ENCODE assay signal across 26 cellular contexts in the genomic region with DNA sequence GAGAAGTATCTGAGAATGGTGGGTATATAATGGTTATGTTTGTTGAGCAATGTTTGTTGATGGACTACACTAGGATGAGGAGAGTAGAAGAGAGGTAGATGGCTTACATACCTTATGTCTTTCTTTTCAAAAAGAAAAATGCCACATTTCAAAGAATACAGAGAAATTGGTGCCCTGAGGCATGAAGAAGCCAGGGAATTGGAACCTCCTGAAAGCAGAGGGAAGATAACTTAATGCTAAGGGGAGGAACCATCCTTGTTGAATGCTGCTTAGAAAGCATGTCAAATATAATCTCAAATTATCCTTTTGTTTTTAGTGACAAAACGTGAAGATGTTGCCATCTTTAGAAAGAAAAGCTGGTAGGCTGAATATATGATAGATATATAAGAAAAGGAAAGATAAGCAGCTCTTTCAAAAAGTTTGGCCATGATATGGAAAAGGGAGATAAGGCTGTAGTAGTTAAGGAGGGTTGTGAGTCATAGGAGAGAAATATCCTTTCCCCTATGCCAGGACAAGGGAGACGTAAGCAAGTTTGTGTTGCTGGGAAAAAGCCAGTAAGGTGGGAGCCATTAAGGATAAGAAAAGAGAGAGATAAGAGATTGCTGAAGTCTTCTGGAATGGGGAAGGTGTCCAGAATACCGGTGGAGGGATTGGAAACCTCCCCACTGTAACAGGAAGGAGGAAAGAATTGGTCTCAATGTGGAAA.
DNase-seq lines count a peak whose midpoint lies in the region; ATAC-seq and TF ChIP-seq lines count a peak whose summit lies in the region.
"Had no signal": no experiment of that assay in that cellular context is flagged by ENCODE, and none has a peak within 500 bp of the region (broad histone marks: within the 10 kb centered on the region; RNA-seq: fewer than 3 reads in every experiment).

No MANE protein-coding gene starts in this region.

- H3K36me3 Mint-ChIP-seq in GM23338 (ENCODE audit: low read depth): no peaks in the 10 kb centered on the region
- H3K36me3 Mint-ChIP-seq: activated CD4-positive, alpha-beta memory T cell treated with anti-CD3 and anti-CD28 coated beads for 36 hours; activated naive CD4-positive, alpha-beta T cell treated with anti-CD3 and anti-CD28 coated beads, Interleukin-2, amount 10 ng/mL, durations not matched to agents 7 days and 5 days; naive thymus-derived CD4-positive, alpha-beta T cell had no signal

- no peak overlapping the region for H3K27ac Mint-ChIP-seq in GM23338
- H3K27ac Mint-ChIP-seq: activated CD4-positive, alpha-beta memory T cell treated with anti-CD3 and anti-CD28 coated beads for 36 hours; activated naive CD4-positive, alpha-beta T cell treated with anti-CD3 and anti-CD28 coated beads, Interleukin-2, amount 10 ng/mL, durations not matched to agents 7 days and 5 days; naive thymus-derived CD4-positive, alpha-beta T cell; T-helper 2 cell treated with Interferon-gamma antibody and Interleukin-4, amounts not matched to agents 5 μg/mL and 100 μg/mL, for 36 hours had no signal

- peaks cover 6% of the 10 kb centered on the region for H3K4me1 Mint-ChIP-seq in GM23338
- H3K4me1 Mint-ChIP-seq: activated naive CD4-positive, alpha-beta T cell treated with anti-CD3 and anti-CD28 coated beads, Interleukin-2, amount 10 ng/mL, durations not matched to agents 7 days and 5 days; naive thymus-derived CD4-positive, alpha-beta T cell had no signal

- no peaks in the 10 kb centered on the region for H3K27me3 Mint-ChIP-seq in GM23338 (ENCODE audit: insufficient read depth, low read depth, poor library complexity)

- in situ Hi-C loops in brain microvascular endothelial cell (cut with HindIII; ENCODE audit: low pct_ligation_motif_present, low sequenced_read_pairs): no loop called here

- H3K79me2 ChIP-seq in GM23338 (replicated peaks; ENCODE audit: insufficient read depth) (no peaks in the 10 kb centered on the region), hepatocyte (no peaks in the 10 kb centered on the region)

- TF ChIP-seq CTCF in GM23338 (conservative IDR thresholded peaks at IDR 0.05; ENCODE audit: low read depth in 2 of 2) (no peak), brain microvascular endothelial cell (IDR thresholded peaks at IDR 0.05; ENCODE audit: low read depth, low read length, missing control alignments) (no peak), hepatocyte (IDR thresholded peaks at IDR 0.05; ENCODE audit: poor library complexity) (no peak), retinal pigment epithelial cell (conservative IDR thresholded peaks at IDR 0.05; ENCODE audit: low read depth, low read length) (no peak)

- H3K4me3 ChIP-seq in GM23338 (no peak overlapping the region), brain microvascular endothelial cell (ENCODE audit: low read depth, low read length) (no peak overlapping the region), hepatocyte (no peak overlapping the region), retinal pigment epithelial cell (ENCODE audit: low read length) (no peak overlapping the region)
- H3K4me3 ChIP-seq: adrenal gland, BLaER1, breast epithelium, psoas muscle, sigmoid colon, tibial artery had no signal

- DNase-seq in GM23338 (ENCODE audit: low spot score) (no peak), brain microvascular endothelial cell (peak; percentile 17), hepatocyte (ENCODE audit: low spot score) (peak; percentile 41), retinal pigment epithelial cell (ENCODE audit: low read depth) (peak; percentile 2), DMS 273 (lab: John Stamatoyannopoulos, UW; ENCODE audit: unreplicated experiment) (no peak)
- DNase-seq: activated CD4-positive, alpha-beta memory T cell treated with anti-CD3 and anti-CD28 coated beads for 36 hours; activated CD4-positive, alpha-beta T cell treated with anti-CD3 and anti-CD28 coated beads for 1 hour; activated CD8-positive, alpha-beta memory T cell treated with anti-CD3 and anti-CD28 coated beads, Interleukin-2, amount 50 U/mL, for 48 hours; activated naive CD4-positive, alpha-beta T cell treated with anti-CD3 and anti-CD28 coated beads, Interleukin-2, amount 10 ng/mL, durations not matched to agents 7 days and 5 days; adrenal gland; GOT3; naive thymus-derived CD4-positive, alpha-beta T cell; NCI-H1417 treated with DMSO at 0.1 percent for 48 hours; NCI-H69; psoas muscle; SHP77 treated with DMSO at 0.1 percent for 48 hours; sigmoid colon; stimulated activated CD4-positive, alpha-beta T cell treated with anti-CD3 and anti-CD28 coated beads, Interleukin-4, amount 100 ng/mL, for 1 hour; tibial artery had no signal

- no peaks in the 10 kb centered on the region for H3F3A ChIP-seq in GM23338 (replicated peaks; ENCODE audit: low read depth)

- H3K27me3 ChIP-seq in GM23338 (ENCODE audit: insufficient read depth): no peaks in the 10 kb centered on the region
- no peaks in the 10 kb centered on the region for H3K27me3 ChIP-seq in brain microvascular endothelial cell (replicated peaks)
- H3K27me3 ChIP-seq in hepatocyte: no peaks in the 10 kb centered on the region
- H3K27me3 ChIP-seq: adrenal gland, BLaER1, breast epithelium, sigmoid colon, tibial artery had no signal

- peaks cover 6% of the 10 kb centered on the region; the same call in 1 of the 2 replicates for H3K4me1 ChIP-seq in GM23338 (ENCODE audit: insufficient read depth)
- H3K4me1 ChIP-seq in hepatocyte (ENCODE audit: insufficient read depth): no peaks in the 10 kb centered on the region
- H3K4me1 ChIP-seq: adrenal gland, BLaER1, breast epithelium, psoas muscle, sigmoid colon, tibial artery had no signal

- peak overlapping the region; percentile 43; the same call in 1 of the 2 replicates for H2AFZ ChIP-seq in GM23338
- peak overlapping the region; percentile 32 for H2AFZ ChIP-seq in hepatocyte

- H3K9me3 Mint-ChIP-seq in GM23338: no peaks in the 10 kb centered on the region
- H3K9me3 Mint-ChIP-seq: activated CD4-positive, alpha-beta memory T cell treated with anti-CD3 and anti-CD28 coated beads for 36 hours; activated naive CD4-positive, alpha-beta T cell treated with anti-CD3 and anti-CD28 coated beads, Interleukin-2, amount 10 ng/mL, durations not matched to agents 7 days and 5 days; naive thymus-derived CD4-positive, alpha-beta T cell; T-helper 2 cell treated with Interferon-gamma antibody and Interleukin-4, amounts not matched to agents 5 μg/mL and 100 μg/mL, for 36 hours had no signal

- H3K4me3 Mint-ChIP-seq in GM23338: no peak overlapping the region
- H3K4me3 Mint-ChIP-seq: activated CD4-positive, alpha-beta memory T cell treated with anti-CD3 and anti-CD28 coated beads for 36 hours; activated naive CD4-positive, alpha-beta T cell treated with anti-CD3 and anti-CD28 coated beads, Interleukin-2, amount 10 ng/mL, durations not matched to agents 7 days and 5 days; naive thymus-derived CD4-positive, alpha-beta T cell; T-helper 2 cell treated with Interferon-gamma antibody and Interleukin-4, amounts not matched to agents 5 μg/mL and 100 μg/mL, for 36 hours had no signal

- no peak overlapping the region for H3K4me2 ChIP-seq in GM23338
- no peak overlapping the region for H3K4me2 ChIP-seq in hepatocyte
- H3K4me2 ChIP-seq: BLaER1 had no signal

- H3K9me3 ChIP-seq in hepatocyte (ENCODE audit: low read depth): no peaks in the 10 kb centered on the region
- H3K9me3 ChIP-seq: adrenal gland, BLaER1, breast epithelium, psoas muscle, sigmoid colon, tibial artery had no signal

- 26% methylated on average over 3 of the region's 3 CpGs for WGBS in hepatocyte (ENCODE audit: low lambda C conversion rate, missing lambda C conversion rate)

- H4K20me1 ChIP-seq in GM23338 (replicated peaks; ENCODE audit: insufficient read depth) (no peaks in the 10 kb centered on the region), hepatocyte (ENCODE audit: insufficient read depth, poor library complexity, severe bottlenecking) (no peaks in the 10 kb centered on the region)
- H4K20me1 ChIP-seq: BLaER1 had no signal

- H3K9me2 ChIP-seq in GM23338 (ENCODE audit: insufficient read depth) (no peaks in the 10 kb centered on the region), hepatocyte (replicated peaks; ENCODE audit: insufficient read depth) (no peaks in the 10 kb centered on the region)

- H3K27ac ChIP-seq in GM23338 (ENCODE audit: low read depth) (no peak overlapping the region), brain microvascular endothelial cell (no peak overlapping the region), hepatocyte (peak overlapping the region; percentile 16)
- H3K27ac ChIP-seq: adrenal gland, BLaER1, breast epithelium, psoas muscle, sigmoid colon, tibial artery had no signal

- H3K36me3 ChIP-seq in GM23338 (ENCODE audit: insufficient read depth) (no peaks in the 10 kb centered on the region), brain microvascular endothelial cell (replicated peaks) (no peaks in the 10 kb centered on the region), hepatocyte (replicated peaks; ENCODE audit: insufficient read depth, low read depth) (no peaks in the 10 kb centered on the region)
- H3K36me3 ChIP-seq: adrenal gland, BLaER1, breast epithelium, sigmoid colon, tibial artery had no signal

- no peak for ATAC-seq in GM23338
- ATAC-seq in HG03565 (IDR thresholded peaks at IDR 0.05; ENCODE audit: unreplicated experiment): no peak
- no peak for ATAC-seq in HG02798 (IDR thresholded peaks at IDR 0.05; ENCODE audit: poor library complexity, unreplicated experiment)
- ATAC-seq: HepG2; naive thymus-derived CD4-positive, alpha-beta T cell; Panc1; psoas muscle had no signal

TF ChIP-seq in GM23338, 12 proteins besides CTCF, POLR2A, EP300 and RAD21 (continues in another document):
- TF ChIP-seq NANOG (IDR thresholded peaks at IDR 0.05; ENCODE audit: borderline replicate concordance) (no peak), CREB1 (CRISPR knock-in tag; IDR thresholded peaks at IDR 0.05; ENCODE audit: low read depth) (no peak), JUNB (IDR thresholded peaks at IDR 0.05; ENCODE audit: unreplicated experiment) (no peak), POLR2AphosphoS5 (IDR thresholded peaks at IDR 0.05; ENCODE audit: low read depth) (no peak), EZH2phosphoT487 (IDR thresholded peaks at IDR 0.05; ENCODE audit: unreplicated experiment) (no peak), ZNF114 (CRISPR knock-in tag; IDR thresholded peaks at IDR 0.05) (no peak)

Comparison
In these comparisons a context has a peak if more than half of its experiments do, and no peak if none do; other contexts are left out.
1. DNase-seq: peak in brain microvascular endothelial cell (single experiment), hepatocyte (single experiment) and retinal pigment epithelial cell (single experiment); none in GM23338 (single experiment) and DMS 273 (single experiment).